In the genomic region with DNA sequence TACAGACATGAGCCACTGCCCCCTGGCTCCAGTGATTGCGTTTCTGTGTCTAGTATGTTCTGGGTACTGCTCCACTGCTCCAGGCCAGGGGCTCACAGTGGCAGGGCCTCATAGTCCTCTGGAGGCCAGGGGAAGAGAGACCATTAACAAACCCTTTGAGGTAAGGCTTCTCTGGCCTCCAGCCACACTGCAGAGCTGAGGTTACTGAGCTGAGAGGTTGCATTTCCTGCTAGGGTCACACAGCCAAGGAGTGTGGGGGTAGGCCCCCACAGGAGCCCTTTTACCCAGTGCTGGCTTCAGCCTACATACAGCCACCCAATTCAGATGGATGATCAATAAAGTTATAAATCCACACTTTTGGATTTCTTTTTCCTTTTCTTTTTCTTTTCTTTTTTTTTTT, we compare ENCODE assay signal across 8 cellular contexts. TPM values are rescaled to one million over a fixed set of nuclear protein-coding genes. Genes with fewer than 3 reads are reported as not detected.
"Had no signal": no experiment of that assay in that cellular context is flagged by ENCODE, and none has a peak within 500 bp of the region (broad histone marks: within the 10 kb centered on the region; RNA-seq: fewer than 3 reads in every experiment).

No MANE protein-coding gene starts in this region.

- H3K9ac ChIP-seq: GM23248 had no signal

- DNase-seq: GM23248, GOT3, H9, HCEC 1CT, HFFc6, KG1 had no signal

- H2AFZ ChIP-seq: GM23248 had no signal

- H3K4me3 ChIP-seq: GM23248 had no signal

- H3K27ac ChIP-seq: GM23248, HL-60 had no signal

RNA-seq across cellular contexts. Expression of a gene that starts 50.4 kb away (rescaled TPM):
- total RNA-seq: GM23248, HFFc6 had no signal
- polyA plus RNA-seq: IgD-negative memory B cell had no signal
